In the genomic region with DNA sequence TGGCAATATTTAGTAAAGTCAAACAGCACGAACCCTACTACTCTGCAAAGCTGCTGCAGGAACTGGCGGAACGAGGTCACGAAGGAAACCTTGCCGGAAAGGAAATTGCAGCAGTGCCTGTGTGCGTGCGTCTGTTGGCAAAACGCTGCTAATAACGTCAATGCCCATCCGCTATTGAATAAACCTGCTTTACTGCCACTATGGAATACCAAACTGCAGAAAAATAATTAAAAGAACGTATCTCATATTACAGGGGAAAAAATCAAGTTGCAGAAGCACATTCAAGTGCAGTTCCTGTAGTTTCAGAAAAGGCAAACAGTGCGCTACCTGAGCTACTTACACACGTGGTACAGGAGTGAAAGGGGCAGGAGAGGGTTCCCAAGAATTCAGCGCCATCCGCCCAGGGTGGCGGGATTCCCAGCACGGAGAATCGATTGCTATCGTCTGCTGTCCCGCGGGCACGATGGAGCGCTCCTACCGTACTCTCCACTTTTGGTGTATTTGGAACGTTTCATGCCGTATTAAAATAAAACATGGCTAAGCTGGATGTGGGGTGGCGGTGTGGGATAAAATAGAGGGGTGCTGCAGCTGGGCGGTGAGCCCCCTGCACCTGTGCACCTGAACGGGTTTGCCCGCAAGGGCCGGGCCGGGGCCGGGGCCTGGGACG, we compare ENCODE assay signal across 8 cellular contexts. TPM values are rescaled to one million over a fixed set of nuclear protein-coding genes. Genes with fewer than 3 reads are reported as not detected.
A peak's percentile ranks its signal among the peaks of the same experiment; 100 is the strongest.
DNase-seq lines count a peak whose midpoint lies in the region; FAIRE-seq and TF ChIP-seq lines count a peak whose summit lies in the region.

No MANE protein-coding gene starts in this region.

- H3K27ac ChIP-seq in HEK293 (ENCODE audit: extremely low read depth, low read depth, low read length) (no peak overlapping the region), neutrophil (peak overlapping the region; percentile 93), uterus (peak overlapping the region; percentile 56 to 85)

- CTCF ChIA-PET in HEK293 (lab: Yijun Ruan, JAX): interaction anchor here (0.6 kb wide), 2 partner anchors 44 to 637 kb away, joined by 3 read pairs; no protein-coding TSS in a partner anchor

- FAIRE-seq in urothelium cell line (lab: Jason Lieb, UNC): no peak

- H3K9me3 ChIP-seq in HEK293 (ENCODE audit: control insufficient read depth, insufficient read depth, low read depth, low read length) (no peaks in the 10 kb centered on the region), neutrophil (no peaks in the 10 kb centered on the region), uterus (no peaks in the 10 kb centered on the region)

- no peaks in the 10 kb centered on the region for H3K27me3 ChIP-seq in neutrophil
- no peaks in the 10 kb centered on the region for H3K27me3 ChIP-seq in uterus

- POLR2A ChIA-PET in HEK293 (lab: Yijun Ruan, JAX): interaction anchor here (0.5 to 1.4 kb wide), 16 partner anchors 8 to 1248 kb away, joined by 3 to 6 read pairs (median 4); no protein-coding TSS in a partner anchor

- intact Hi-C loops in uterus (cut with DNase I; ENCODE audit: low total_unique reads): no loop called here

- DNase-seq in AG09309 (ENCODE audit: low read depth): peak; percentile 25
- peak; percentile 92 for DNase-seq in OCI-M1 (lab: John Stamatoyannopoulos, UW)
- DNase-seq in activated gamma-delta T cell treated with anti-CD3 and anti-CD28 coated beads, Interleukin-2, amount 50 U/mL, for 16 hours (ENCODE audit: low read depth): peak; percentile 39
- DNase-seq in foreskin melanocyte: peak; percentile 19
- DNase-seq in uterus: peak; percentile 42 to 52
- DNase-seq in urothelium cell line (ENCODE audit: low spot score): no peak

- H3K4me1 ChIP-seq in HEK293 (ENCODE audit: control insufficient read depth, insufficient read depth, low read length) (0 out of 2 replicates have a peak, but pooled peaks cover 3% of the 10 kb centered on the region), neutrophil (ENCODE audit: control insufficient read depth in 1 of 2, insufficient read depth in 1 of 2, low read depth in 1 of 2, low read length in 1 of 2) (peaks cover 59 to 62% of the 10 kb centered on the region in 2 experiments), uterus (no peaks in the 10 kb centered on the region)

- no peak for TF ChIP-seq POLR2A in uterus (IDR thresholded peaks at IDR 0.05)

- TF ChIP-seq CTCF in AG09309 (IDR thresholded peaks at IDR 0.05; ENCODE audit: control insufficient read depth, insufficient read depth, low read depth, low read length, missing control alignments) (no peak), HEK293 (tag by site-specific recombination; IDR thresholded peaks at IDR 0.05) (no peak), neutrophil (IDR thresholded peaks at IDR 0.05) (no peak), uterus (IDR thresholded peaks at IDR 0.05) (no peak)

- H3K4me3 ChIP-seq in AG09309 (ENCODE audit: control insufficient read depth, low read depth, low read length) (peak overlapping the region; percentile 69), HEK293 (ENCODE audit: low read depth, low read length) (peak overlapping the region; percentile 59), neutrophil (ENCODE audit: low read depth in 1 of 2, low read length in 1 of 2) (peak overlapping the region; percentile 93 to 98), uterus (peak overlapping the region; percentile 81 to 98)

- H3K36me3 ChIP-seq in HEK293 (ENCODE audit: control insufficient read depth in 2 of 2, insufficient read depth in 1 of 2, low read length in 2 of 2): peaks cover 0 to 29% of the 10 kb centered on the region in 2 experiments; a peak in 2 of 3 replicates
- H3K36me3 ChIP-seq in neutrophil: peaks cover 29% of the 10 kb centered on the region
- H3K36me3 ChIP-seq in uterus: no peaks in the 10 kb centered on the region

TF ChIP-seq in HEK293, 187 proteins besides CTCF, POLR2A, EP300 and RAD21 (continues in another document):
- no peak for TF ChIP-seq ZNF670 (tag by site-specific recombination; IDR thresholded peaks at IDR 0.05; ENCODE audit: low read depth)
- TF ChIP-seq, protein P1, sequence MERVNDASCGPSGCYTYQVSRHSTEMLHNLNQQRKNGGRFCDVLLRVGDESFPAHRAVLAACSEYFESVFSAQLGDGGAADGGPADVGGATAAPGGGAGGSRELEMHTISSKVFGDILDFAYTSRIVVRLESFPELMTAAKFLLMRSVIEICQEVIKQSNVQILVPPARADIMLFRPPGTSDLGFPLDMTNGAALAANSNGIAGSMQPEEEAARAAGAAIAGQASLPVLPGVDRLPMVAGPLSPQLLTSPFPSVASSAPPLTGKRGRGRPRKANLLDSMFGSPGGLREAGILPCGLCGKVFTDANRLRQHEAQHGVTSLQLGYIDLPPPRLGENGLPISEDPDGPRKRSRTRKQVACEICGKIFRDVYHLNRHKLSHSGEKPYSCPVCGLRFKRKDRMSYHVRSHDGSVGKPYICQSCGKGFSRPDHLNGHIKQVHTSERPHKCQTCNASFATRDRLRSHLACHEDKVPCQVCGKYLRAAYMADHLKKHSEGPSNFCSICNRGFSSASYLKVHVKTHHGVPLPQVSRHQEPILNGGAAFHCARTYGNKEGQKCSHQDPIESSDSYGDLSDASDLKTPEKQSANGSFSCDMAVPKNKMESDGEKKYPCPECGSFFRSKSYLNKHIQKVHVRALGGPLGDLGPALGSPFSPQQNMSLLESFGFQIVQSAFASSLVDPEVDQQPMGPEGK (tag by site-specific recombination; IDR thresholded peaks at IDR 0.05): peak; percentile 75
- no peak for TF ChIP-seq ZNF529 (tag by site-specific recombination; IDR thresholded peaks at IDR 0.05; ENCODE audit: insufficient replicate concordance)
- no peak for TF ChIP-seq TSHZ1 (tag by site-specific recombination; IDR thresholded peaks at IDR 0.05; ENCODE audit: borderline replicate concordance)
- TF ChIP-seq OSR2 (tag by site-specific recombination; IDR thresholded peaks at IDR 0.05): 0 out of 2 replicates have a peak, but pooled peaks have one; percentile 25
- TF ChIP-seq EGR2 (tag by site-specific recombination; IDR thresholded peaks at IDR 0.05; ENCODE audit: low read depth): 0 out of 2 replicates have a peak, but pooled peaks have one; percentile 6
- TF ChIP-seq ZNF398 (tag by site-specific recombination; IDR thresholded peaks at IDR 0.05): 0 out of 2 replicates have a peak, but pooled peaks have one; percentile 13
- TF ChIP-seq ZBTB26 (tag by site-specific recombination; optimal IDR thresholded peaks at IDR 0.05): peak; percentile 40
- no peak for TF ChIP-seq ZNF157 (tag by site-specific recombination; IDR thresholded peaks at IDR 0.05)

RNA-seq across cellular contexts. Expression of gene NADSYN1, which starts 0.5 kb away (rescaled TPM):
- 10 to 100 TPM; 20.0 to 73.0 (median 32.8) TPM for total RNA-seq in uterus

RNA-seq across cellular contexts. Expression of gene DHCR7, which starts 4.3 kb away (rescaled TPM):
- total RNA-seq in uterus: 10 to 100 TPM in 3 of 4 donors, 1 to 10 TPM in 1; 7.1 to 24.1 (median 17.8) TPM
